7 cellular contexts compared by ENCODE assay signal in genomic region chr6:158284340-158285210, GRCh38. TPM values are rescaled to one million over a fixed set of nuclear protein-coding genes. Genes with fewer than 3 reads are reported as not detected.
DNase-seq lines count a peak whose midpoint lies in the region; ATAC-seq lines count a peak whose summit lies in the region.

No MANE protein-coding gene starts in this region.

- H3K36me3 Mint-ChIP-seq in activated CD4-positive, alpha-beta memory T cell treated with anti-CD3 and anti-CD28 coated beads, Interleukin-2, amount 10 ng/mL, durations not matched to agents 7 days and 5 days (ENCODE audit: low read depth), result no peaks in the 10 kb centered on the region

- H3K9me3 ChIP-seq in skeletal muscle tissue (ENCODE audit: control insufficient read depth in 3 of 3, low read length in 3 of 3), result no peaks in the 10 kb centered on the region

- H3K4me3 Mint-ChIP-seq in activated CD4-positive, alpha-beta memory T cell treated with anti-CD3 and anti-CD28 coated beads, Interleukin-2, amount 10 ng/mL, durations not matched to agents 7 days and 5 days, result no peak overlapping the region

- peaks cover 14 to 25% (median 17%) of the 10 kb centered on the region in 3 donors for H3K4me1 ChIP-seq in skeletal muscle tissue (ENCODE audit: control insufficient read depth in 3 of 3, insufficient read depth in 3 of 3, low read length in 3 of 3)

- no peaks in the 10 kb centered on the region for H3K36me3 ChIP-seq in skeletal muscle tissue (ENCODE audit: control insufficient read depth in 3 of 3, insufficient read depth in 3 of 3, low read length in 3 of 3)

- no peaks in the 10 kb centered on the region for H3K27me3 Mint-ChIP-seq in activated CD4-positive, alpha-beta memory T cell treated with anti-CD3 and anti-CD28 coated beads, Interleukin-2, amount 10 ng/mL, durations not matched to agents 7 days and 5 days

- H3K9me3 Mint-ChIP-seq in activated CD4-positive, alpha-beta memory T cell treated with anti-CD3 and anti-CD28 coated beads, Interleukin-2, amount 10 ng/mL, durations not matched to agents 7 days and 5 days, result no peaks in the 10 kb centered on the region

- in situ Hi-C loops in KBM-7 (cut with MboI; ENCODE audit: low pct_unique_long_range_greater_than_20kb, low sequenced_read_pairs), result no loop called here

- peaks cover 38% of the 10 kb centered on the region for H3K4me1 Mint-ChIP-seq in activated CD4-positive, alpha-beta memory T cell treated with anti-CD3 and anti-CD28 coated beads, Interleukin-2, amount 10 ng/mL, durations not matched to agents 7 days and 5 days

- POLR2A ChIA-PET in activated CD4-positive, alpha-beta memory T cell treated with anti-CD3 and anti-CD28 coated beads, Interleukin-2, amount 10 ng/mL, durations not matched to agents 7 days and 5 days (lab: Charles Lee), result interaction anchor here (1.0 to 1.4 kb wide), 2 partner anchors 9 to 43 kb away, joined by 3 read pairs; no protein-coding TSS in a partner anchor

- no peak overlapping the region for H3K4me3 ChIP-seq in skeletal muscle tissue (ENCODE audit: low read length in 3 of 3)

- H3K27me3 ChIP-seq in skeletal muscle tissue (ENCODE audit: control insufficient read depth in 3 of 3, insufficient read depth in 3 of 3, low read length in 3 of 3), result no peaks in the 10 kb centered on the region

- H3K9ac ChIP-seq in skeletal muscle tissue (ENCODE audit: low read depth in 1 of 3, low read length in 3 of 3), result no peak overlapping the region

- intact Hi-C loops in left ventricle myocardium superior (cut with micrococcal nuclease), result no loop called here

- H3K27ac Mint-ChIP-seq in activated CD4-positive, alpha-beta memory T cell treated with anti-CD3 and anti-CD28 coated beads, Interleukin-2, amount 10 ng/mL, durations not matched to agents 7 days and 5 days, result peak overlapping the region; percentile 42

- DNase-seq in HS-27A (ENCODE audit: low read depth) (peak; percentile 43), left ventricle myocardium superior (peak; percentile 39), KBM-7 (no peak)
- peak; percentile 24 for DNase-seq in activated CD4-positive, alpha-beta memory T cell treated with anti-CD3 and anti-CD28 coated beads, Interleukin-2, amount 10 ng/mL, durations not matched to agents 7 days and 5 days

- CTCF ChIA-PET in activated CD4-positive, alpha-beta memory T cell treated with anti-CD3 and anti-CD28 coated beads, Interleukin-2, amount 10 ng/mL, durations not matched to agents 7 days and 5 days (lab: Charles Lee), result interaction anchor here (0.6 to 0.9 kb wide), 2 partner anchors 17 to 63 kb away, joined by 3 to 4 read pairs; no protein-coding TSS in a partner anchor

- ATAC-seq in left ventricle myocardium superior, result peak; percentile 47
- no peak for ATAC-seq in HG03378 (IDR thresholded peaks at IDR 0.05; ENCODE audit: unreplicated experiment)
- no peak for ATAC-seq in GM18858 (IDR thresholded peaks at IDR 0.05; ENCODE audit: unreplicated experiment)

- H3K27ac ChIP-seq in skeletal muscle tissue (ENCODE audit: low read depth, low read length), result peak overlapping the region; percentile 1

RNA-seq across cellular contexts. Expression of gene TULP4, which starts 27.7 kb away (rescaled TPM):
- 10 to 100 TPM; 25.0 to 27.0 TPM for total RNA-seq in activated CD4-positive, alpha-beta memory T cell treated with anti-CD3 and anti-CD28 coated beads, Interleukin-2, amount 10 ng/mL, durations not matched to agents 7 days and 5 days
- total RNA-seq in left ventricle myocardium superior (101 TPM), skeletal muscle tissue (634 TPM)
